ENCODE assay signal across 8 cellular contexts in genomic region chr22:41800348-41801146, GRCh38. TPM values are rescaled to one million over a fixed set of nuclear protein-coding genes. Genes with fewer than 3 reads are reported as not detected.
A peak's percentile ranks its signal among the peaks of the same experiment; 100 is the strongest.
DNase-seq lines count a peak whose midpoint lies in the region; ATAC-seq and TF ChIP-seq lines count a peak whose summit lies in the region.

Gene CCDC134 (plus strand): TSS chr22:41800679. CDS start chr22:41808891, 8,212 bp downstream.

- H3K4me1 ChIP-seq in BLaER1 treated with 17β-estradiol and CSF1 and Interleukin-3, amounts not matched to agents 10 nM and 100 nM = peaks cover 31 to 56% (median 46%) of the 10 kb centered on the region in 10 experiments
- H3K4me1 ChIP-seq in right lobe of liver = peaks cover 0 to 13% (median 4%) of the 10 kb centered on the region in 4 donors

- peaks cover 0 to 7% (median 0%) of the 10 kb centered on the region in 11 experiments; a peak in 4 of 22 replicates for H3K36me3 ChIP-seq in BLaER1 treated with 17β-estradiol and CSF1 and Interleukin-3, amounts not matched to agents 10 nM and 100 nM
- no peaks in the 10 kb centered on the region for H3K36me3 ChIP-seq in right lobe of liver

- H4K20me1 ChIP-seq in BLaER1 treated with 17β-estradiol and CSF1 and Interleukin-3, amounts not matched to agents 10 nM and 100 nM = no peaks in the 10 kb centered on the region; a peak in 4 of 22 replicates

- intact Hi-C loops in right lobe of liver (cut with DNase I) = no loop called here

- TF ChIP-seq POLR2A in right lobe of liver (IDR thresholded peaks at IDR 0.05) = peak; percentile 95

- 0% methylated on average over 5 of the region's 52 CpGs for WGBS in right lobe of liver (ENCODE audit: insufficient coverage, low coverage, low lambda C conversion rate, missing lambda C conversion rate)

- no peaks in the 10 kb centered on the region for H3K9me3 ChIP-seq in BLaER1 treated with 17β-estradiol and CSF1 and Interleukin-3, amounts not matched to agents 10 nM and 100 nM (replicated peaks in 1 of 11)
- no peaks in the 10 kb centered on the region for H3K9me3 ChIP-seq in right lobe of liver

- H3K27ac ChIP-seq in BLaER1 treated with 17β-estradiol and CSF1 and Interleukin-3, amounts not matched to agents 10 nM and 100 nM = peak within 1 kb of the TSS; percentile 67 to 92 (median 84)
- H3K27ac ChIP-seq in right lobe of liver = peak within 1 kb of the TSS; percentile 70 to 87 (median 71)

- DNase-seq in NCI-H82 treated with DMSO at 0.1 percent for 48 hours (lab: John Stamatoyannopoulos, UW; ENCODE audit: unreplicated experiment) = peak; percentile 45
- peak; percentile 91 to 93 for DNase-seq in activated CD4-positive, alpha-beta T cell treated with anti-CD3 and anti-CD28 coated beads, Interleukin-2, amount 50 U/mL, for 48 hours
- DNase-seq in dermis blood vessel endothelial cell = peak; percentile 83
- peak; percentile 94 to 95 (median 94) for DNase-seq in right lobe of liver
- DNase-seq in stimulated activated CD4-positive, alpha-beta T cell treated with anti-CD3 and anti-CD28 coated beads, Interleukin-4, amount 100 ng/mL, for 24 hours = peak; percentile 91

- H3K9ac ChIP-seq in BLaER1 treated with 17β-estradiol and CSF1 and Interleukin-3, amounts not matched to agents 10 nM and 100 nM = peak within 1 kb of the TSS; percentile 80 to 88 (median 85)

- H3K27me3 ChIP-seq in BLaER1 treated with 17β-estradiol and CSF1 and Interleukin-3, amounts not matched to agents 10 nM and 100 nM = no peaks in the 10 kb centered on the region
- no peaks in the 10 kb centered on the region for H3K27me3 ChIP-seq in right lobe of liver

- no peak for TF ChIP-seq CTCF in right lobe of liver (IDR thresholded peaks at IDR 0.05)

- H3K4me3 ChIP-seq in BLaER1 treated with 17β-estradiol and CSF1 and Interleukin-3, amounts not matched to agents 10 nM and 100 nM = peak within 1 kb of the TSS; percentile 74 to 88 (median 81)
- H3K4me3 ChIP-seq in right lobe of liver = peak within 1 kb of the TSS; percentile 68 to 94 (median 82)

- H3K4me2 ChIP-seq in BLaER1 treated with 17β-estradiol and CSF1 and Interleukin-3, amounts not matched to agents 10 nM and 100 nM = peak within 1 kb of the TSS; percentile 88 to 97 (median 94)

- ATAC-seq in GM19324 (IDR thresholded peaks at IDR 0.05; ENCODE audit: low FRiP score, unreplicated experiment) = peak; percentile 86
- ATAC-seq in HG03521 (IDR thresholded peaks at IDR 0.05; ENCODE audit: unreplicated experiment) = peak; percentile 93
- peak; percentile 98 to 99 (median 98) for ATAC-seq in right lobe of liver

RNA-seq across cellular contexts. Expression of gene CCDC134, which starts in this region (rescaled TPM):
- total RNA-seq in dermis blood vessel endothelial cell (6.1 and 6.3 TPM in 2 replicates), right lobe of liver (1 to 10 TPM; 2.6 to 5.2 (median 3.4) TPM)

Comparison
In these comparisons a context has a peak if more than half of its experiments do, and no peak if none do; other contexts are left out.
1. Peak in every context shown above with its lines: DNase-seq, ATAC-seq, H3K4me3 ChIP-seq and H3K27ac ChIP-seq.